8 cellular contexts compared by ENCODE assay signal in genomic region chr2:10120938-10121574, GRCh38. TPM values are rescaled to one million over a fixed set of nuclear protein-coding genes. Genes with fewer than 3 reads are reported as not detected.
DNase-seq lines count a peak whose midpoint lies in the region; ATAC-seq and TF ChIP-seq lines count a peak whose summit lies in the region.

No MANE protein-coding gene starts in this region.

- H3K4me3 ChIP-seq in body of pancreas = peak overlapping the region; percentile 47 to 68
- H3K4me3 ChIP-seq in mesodermal cell (ENCODE audit: extremely low read depth, insufficient read depth, low read length, poor library complexity, severe bottlenecking) = peak overlapping the region; percentile 70

- H3K9me3 ChIP-seq in body of pancreas (no peaks in the 10 kb centered on the region), mesodermal cell (ENCODE audit: control insufficient read depth, low read length) (no peaks in the 10 kb centered on the region)

- intact Hi-C loops in body of pancreas (cut with DNase I) = no loop called here

- 17 to 19% methylated on average over 9 of the region's 9 CpGs for WGBS in body of pancreas, 2 donors
- 30 to 43% methylated on average over 3 to 4 of the region's 9 CpGs for WGBS in mesodermal cell (ENCODE audit: insufficient coverage in 2 of 2), 2 experiments

- H3K27ac ChIP-seq in body of pancreas (peak overlapping the region; percentile 81 to 92 (median 87)), mesodermal cell (ENCODE audit: low read depth, low read length, severe bottlenecking) (peak overlapping the region; percentile 94)

- no peaks in the 10 kb centered on the region for H3K27me3 ChIP-seq in body of pancreas

- H3K36me3 ChIP-seq in body of pancreas (replicated peaks in 1 of 2; ENCODE audit: insufficient read depth in 1 of 2, low read depth in 2 of 2) = no peaks in the 10 kb centered on the region
- H3K36me3 ChIP-seq in mesodermal cell (ENCODE audit: control insufficient read depth, insufficient read depth, low read length) = peaks cover 17% of the 10 kb centered on the region

- ATAC-seq in body of pancreas (no peak), GM19023 (IDR thresholded peaks at IDR 0.05; ENCODE audit: unreplicated experiment) (no peak)

- DNase-seq in NCI-H146 (lab: John Stamatoyannopoulos, UW) (peak; percentile 23), NCI-H146 treated with DMSO at 0.1 percent for 48 hours (lab: John Stamatoyannopoulos, UW; ENCODE audit: unreplicated experiment) (no peak), NCI-H1694 (lab: John Stamatoyannopoulos, UW) (peak; percentile 75), body of pancreas (peak in 3 of 4 donors; percentile 31 to 61 (median 48)), NCI-H524 treated with DMSO at 0.1 percent for 48 hours (lab: John Stamatoyannopoulos, UW) (no peak), UCSD-AML1 (lab: John Stamatoyannopoulos, UW; ENCODE audit: unreplicated experiment) (no peak)

- TF ChIP-seq POLR2A in body of pancreas (IDR thresholded peaks at IDR 0.05) = no peak

- H3K4me1 ChIP-seq in body of pancreas (peaks cover 34% of the 10 kb centered on the region), mesodermal cell (ENCODE audit: control insufficient read depth, insufficient read depth, low read length, poor library complexity, severe bottlenecking) (peaks cover 20% of the 10 kb centered on the region)

- no peak for TF ChIP-seq CTCF in body of pancreas (IDR thresholded peaks at IDR 0.05)

RNA-seq across cellular contexts. Expression of gene RRM2, which starts 1.5 kb away (rescaled TPM):
- total RNA-seq in body of pancreas = not detected
- polyA plus RNA-seq in mesodermal cell (2013, experiment 1 of 2) = 102 TPM
- polyA plus RNA-seq in mesodermal cell (2013, experiment 2 of 2) = 101 TPM

RNA-seq across cellular contexts. Expression of gene CYS1, which starts 40.8 kb away (rescaled TPM):
- 10 to 100 TPM; 30.4 to 36.6 TPM for total RNA-seq in body of pancreas
- polyA plus RNA-seq in mesodermal cell (2013, experiment 1 of 2) = 1.6 TPM
- 1.6 TPM for polyA plus RNA-seq in mesodermal cell (2013, experiment 2 of 2)

Comparison
In these comparisons a context has a peak if more than half of its experiments do, and no peak if none do; other contexts are left out.
1. DNase-seq: peak in NCI-H146 (single experiment), NCI-H1694 (single experiment) and body of pancreas (3 of 4); none in NCI-H146 treated with DMSO at 0.1 percent for 48 hours (single experiment), NCI-H524 treated with DMSO at 0.1 percent for 48 hours (single experiment) and UCSD-AML1 (single experiment).